In the genomic region with DNA sequence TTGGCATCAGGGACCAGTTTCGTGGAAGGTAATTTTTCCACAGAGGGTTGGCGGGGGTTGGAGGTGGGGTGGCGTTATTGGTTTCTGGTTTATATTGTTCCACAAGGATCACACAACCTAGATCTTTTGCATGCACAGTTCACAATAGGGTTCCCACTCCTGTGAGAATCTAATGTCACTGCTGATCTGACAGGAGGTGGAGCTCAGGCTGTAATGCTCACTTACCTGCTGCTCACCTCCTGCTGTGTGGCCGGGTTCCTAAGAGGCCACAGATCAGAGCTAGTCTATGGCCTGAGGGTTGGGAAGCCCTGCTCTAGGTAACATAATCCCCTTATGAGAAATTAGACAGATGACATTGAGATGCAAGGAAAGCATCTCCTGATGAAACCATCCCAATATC, we compare ENCODE assay signal across 13 cellular contexts. TPM values are rescaled to one million over a fixed set of nuclear protein-coding genes. Genes with fewer than 3 reads are reported as not detected.
DNase-seq lines count a peak whose midpoint lies in the region; ATAC-seq and TF ChIP-seq lines count a peak whose summit lies in the region.
"Had no signal": no experiment of that assay in that cellular context is flagged by ENCODE, and none has a peak within 500 bp of the region (broad histone marks: within the 10 kb centered on the region; RNA-seq: fewer than 3 reads in every experiment).

No MANE protein-coding gene starts in this region.

- H3K79me2 ChIP-seq in DND-41 (ENCODE audit: insufficient read depth, low read length) = peaks cover 42% of the 10 kb centered on the region

- CTCF ChIA-PET in WTC11 (lab: Charles Lee) = interaction anchor here (1.1 kb wide), 1 partner anchor 145 kb away, joined by 3 read pairs; no protein-coding TSS in a partner anchor

- H3K9me3 Mint-ChIP-seq in WTC11 = no peaks in the 10 kb centered on the region
- peaks cover 4 to 23% (median 9%) of the 10 kb centered on the region in 7 donors for H3K9me3 Mint-ChIP-seq in naive B cell

- H3K27ac ChIP-seq in DND-41 (ENCODE audit: low read length) = peak overlapping the region; percentile 97

- no peak overlapping the region for H3K27ac Mint-ChIP-seq in WTC11
- H3K27ac Mint-ChIP-seq in naive B cell = peak overlapping the region in 5 of 6 donors; percentile 12 to 83 (median 31)

- H3K36me3 Mint-ChIP-seq in WTC11 (no peaks in the 10 kb centered on the region), naive B cell (peaks cover 45 to 56% of the 10 kb centered on the region in 2 donors)

- H4K20me1 ChIP-seq in DND-41 (ENCODE audit: insufficient read depth, low read length) = no peaks in the 10 kb centered on the region

- POLR2A ChIA-PET in WTC11 (lab: Charles Lee) = no interaction called here

- peak overlapping the region in 1 of 2 experiments; percentile 45; a peak in 2 of 4 replicates for H3K4me3 ChIP-seq in DND-41 (ENCODE audit: low read depth in 1 of 2, low read length in 2 of 2)
- H3K4me3 ChIP-seq: GM12878, lung had no signal

- no peak for TF ChIP-seq CTCF in DND-41 (IDR thresholded peaks at IDR 0.05; ENCODE audit: borderline replicate concordance, extremely low read depth, low read length, poor library complexity, severe bottlenecking)
- no peak for TF ChIP-seq CTCF in WTC11 (IDR thresholded peaks at IDR 0.05)

- H2AFZ ChIP-seq in DND-41 (ENCODE audit: low read depth, low read length) = no peak overlapping the region

- peak overlapping the region; percentile 60 for H3K4me2 ChIP-seq in DND-41 (ENCODE audit: insufficient read depth, low read length)

- H3K4me1 ChIP-seq in DND-41 (ENCODE audit: insufficient read depth, low read length) = peaks cover 82% of the 10 kb centered on the region

- H3K27me3 Mint-ChIP-seq in WTC11 (ENCODE audit: low read depth) (no peaks in the 10 kb centered on the region), naive B cell (no peaks in the 10 kb centered on the region)

- H3K4me1 Mint-ChIP-seq in WTC11 (peaks cover 15% of the 10 kb centered on the region), naive B cell (peaks cover 17 to 23% (median 23%) of the 10 kb centered on the region in 3 donors)

- H3K36me3 ChIP-seq in DND-41 (ENCODE audit: insufficient read depth, low read length) = peaks cover 69% of the 10 kb centered on the region

- peak overlapping the region; percentile 55 for H3K9ac ChIP-seq in DND-41 (ENCODE audit: low read depth, low read length)

- intact Hi-C loops in head of caudate nucleus (cut with DNase I) = no loop called here

- H3K4me3 Mint-ChIP-seq in WTC11 (no peak overlapping the region), naive B cell (peak overlapping the region in 1 of 8 donors; percentile 45)

- ATAC-seq in DND-41 (ENCODE audit: insufficient read depth, low read depth) (peak; percentile 30), WTC11 (peak; percentile 38; the same call in 1 of the 2 replicates), naive B cell (ENCODE audit: low read depth in 2 of 2) (no peak), GM19452 (IDR thresholded peaks at IDR 0.05; ENCODE audit: unreplicated experiment) (no peak)
- ATAC-seq: GM12878 had no signal

- H3K27me3 ChIP-seq in DND-41 (ENCODE audit: insufficient read depth, low read length, poor library complexity) = no peaks in the 10 kb centered on the region

- DNase-seq in NCI-H748 (lab: John Stamatoyannopoulos, UW; ENCODE audit: unreplicated experiment) (peak; percentile 20), NCI-H748 treated with DMSO at 0.1 percent for 48 hours (lab: John Stamatoyannopoulos, UW) (no peak), DND-41 (no peak), WTC11 (ENCODE audit: low spot score) (no peak), naive B cell (no peak), AML-193 (lab: John Stamatoyannopoulos, UW) (no peak), head of caudate nucleus (no peak)
- DNase-seq: caudate nucleus, MM.1S, NCI-H526 had no signal

- no peaks in the 10 kb centered on the region for H3K9me3 ChIP-seq in DND-41 (ENCODE audit: insufficient read depth, low read length, severe bottlenecking)

TF ChIP-seq in WTC11, 78 proteins besides CTCF, POLR2A, EP300 and RAD21 (continues in another document):
- TF ChIP-seq ESRRA (CRISPR knock-in tag; IDR thresholded peaks at IDR 0.05; ENCODE audit: borderline replicate concordance) (no peak), MYBL2 (CRISPR knock-in tag; IDR thresholded peaks at IDR 0.05) (no peak), TCF7 (CRISPR knock-in tag; IDR thresholded peaks at IDR 0.05; ENCODE audit: low read depth) (no peak), EMX1 (CRISPR knock-in tag; IDR thresholded peaks at IDR 0.05) (no peak), ZNF671 (CRISPR knock-in tag; IDR thresholded peaks at IDR 0.05) (no peak), GTF2I (CRISPR knock-in tag; conservative IDR thresholded peaks at IDR 0.05) (no peak), TEAD1 (CRISPR knock-in tag; IDR thresholded peaks at IDR 0.05) (no peak), ZNF232 (CRISPR knock-in tag; IDR thresholded peaks at IDR 0.05) (no peak), ZNF121 (CRISPR knock-in tag; IDR thresholded peaks at IDR 0.05) (no peak), CREM (CRISPR knock-in tag; IDR thresholded peaks at IDR 0.05) (no peak)
- TF ChIP-seq, protein P1, sequence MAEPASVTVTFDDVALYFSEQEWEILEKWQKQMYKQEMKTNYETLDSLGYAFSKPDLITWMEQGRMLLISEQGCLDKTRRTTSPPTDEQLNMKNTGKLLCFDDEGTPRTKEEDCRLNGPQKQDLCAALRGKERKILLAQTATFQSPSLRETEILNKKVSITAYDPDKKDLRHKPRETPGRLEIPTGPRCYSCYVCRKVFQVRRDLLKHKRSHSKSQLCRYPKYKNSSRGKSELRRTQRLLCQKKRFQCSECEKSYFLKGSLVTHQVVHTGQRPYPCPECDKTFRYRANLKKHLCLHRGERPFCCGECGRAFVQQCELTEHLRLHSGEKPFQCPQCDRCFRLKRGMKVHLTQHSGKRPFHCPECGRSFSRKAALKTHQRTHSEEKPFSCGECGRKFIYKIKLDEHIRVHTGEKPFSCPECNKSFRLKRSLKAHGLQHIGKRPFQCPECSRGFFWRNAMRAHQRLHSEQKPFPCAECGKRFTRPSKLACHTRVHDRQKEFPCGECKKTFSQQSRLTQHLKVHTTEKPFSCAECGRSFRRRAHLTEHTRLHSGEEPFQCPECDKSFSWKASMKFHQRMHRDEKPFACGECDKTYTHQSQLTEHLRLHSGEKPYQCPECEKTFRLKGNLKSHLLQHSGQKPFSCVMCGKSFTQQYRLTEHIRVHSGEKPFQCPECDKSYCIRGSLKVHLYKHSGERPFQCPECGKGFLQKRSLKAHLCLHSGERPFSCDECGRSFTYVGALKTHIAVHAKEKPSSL (CRISPR knock-in tag; conservative IDR thresholded peaks at IDR 0.05) = no peak
- TF ChIP-seq, protein P2, sequence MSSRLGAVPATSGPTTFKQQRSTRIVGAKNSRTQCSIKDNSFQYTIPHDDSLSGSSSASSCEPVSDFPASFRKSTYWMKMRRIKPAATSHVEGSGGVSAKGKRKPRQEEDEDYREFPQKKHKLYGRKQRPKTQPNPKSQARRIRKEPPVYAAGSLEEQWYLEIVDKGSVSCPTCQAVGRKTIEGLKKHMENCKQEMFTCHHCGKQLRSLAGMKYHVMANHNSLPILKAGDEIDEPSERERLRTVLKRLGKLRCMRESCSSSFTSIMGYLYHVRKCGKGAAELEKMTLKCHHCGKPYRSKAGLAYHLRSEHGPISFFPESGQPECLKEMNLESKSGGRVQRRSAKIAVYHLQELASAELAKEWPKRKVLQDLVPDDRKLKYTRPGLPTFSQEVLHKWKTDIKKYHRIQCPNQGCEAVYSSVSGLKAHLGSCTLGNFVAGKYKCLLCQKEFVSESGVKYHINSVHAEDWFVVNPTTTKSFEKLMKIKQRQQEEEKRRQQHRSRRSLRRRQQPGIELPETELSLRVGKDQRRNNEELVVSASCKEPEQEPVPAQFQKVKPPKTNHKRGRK (CRISPR knock-in tag; IDR thresholded peaks at IDR 0.05; ENCODE audit: borderline replicate concordance) = no peak
- TF ChIP-seq, protein P3, sequence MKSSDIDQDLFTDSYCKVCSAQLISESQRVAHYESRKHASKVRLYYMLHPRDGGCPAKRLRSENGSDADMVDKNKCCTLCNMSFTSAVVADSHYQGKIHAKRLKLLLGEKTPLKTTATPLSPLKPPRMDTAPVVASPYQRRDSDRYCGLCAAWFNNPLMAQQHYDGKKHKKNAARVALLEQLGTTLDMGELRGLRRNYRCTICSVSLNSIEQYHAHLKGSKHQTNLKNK (CRISPR knock-in tag; IDR thresholded peaks at IDR 0.05) = no peak
- TF ChIP-seq, protein P4, sequence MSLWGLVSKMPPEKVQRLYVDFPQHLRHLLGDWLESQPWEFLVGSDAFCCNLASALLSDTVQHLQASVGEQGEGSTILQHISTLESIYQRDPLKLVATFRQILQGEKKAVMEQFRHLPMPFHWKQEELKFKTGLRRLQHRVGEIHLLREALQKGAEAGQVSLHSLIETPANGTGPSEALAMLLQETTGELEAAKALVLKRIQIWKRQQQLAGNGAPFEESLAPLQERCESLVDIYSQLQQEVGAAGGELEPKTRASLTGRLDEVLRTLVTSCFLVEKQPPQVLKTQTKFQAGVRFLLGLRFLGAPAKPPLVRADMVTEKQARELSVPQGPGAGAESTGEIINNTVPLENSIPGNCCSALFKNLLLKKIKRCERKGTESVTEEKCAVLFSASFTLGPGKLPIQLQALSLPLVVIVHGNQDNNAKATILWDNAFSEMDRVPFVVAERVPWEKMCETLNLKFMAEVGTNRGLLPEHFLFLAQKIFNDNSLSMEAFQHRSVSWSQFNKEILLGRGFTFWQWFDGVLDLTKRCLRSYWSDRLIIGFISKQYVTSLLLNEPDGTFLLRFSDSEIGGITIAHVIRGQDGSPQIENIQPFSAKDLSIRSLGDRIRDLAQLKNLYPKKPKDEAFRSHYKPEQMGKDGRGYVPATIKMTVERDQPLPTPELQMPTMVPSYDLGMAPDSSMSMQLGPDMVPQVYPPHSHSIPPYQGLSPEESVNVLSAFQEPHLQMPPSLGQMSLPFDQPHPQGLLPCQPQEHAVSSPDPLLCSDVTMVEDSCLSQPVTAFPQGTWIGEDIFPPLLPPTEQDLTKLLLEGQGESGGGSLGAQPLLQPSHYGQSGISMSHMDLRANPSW (CRISPR knock-in tag; conservative IDR thresholded peaks at IDR 0.05; ENCODE audit: low read depth) = no peak
- TF ChIP-seq, protein P5, sequence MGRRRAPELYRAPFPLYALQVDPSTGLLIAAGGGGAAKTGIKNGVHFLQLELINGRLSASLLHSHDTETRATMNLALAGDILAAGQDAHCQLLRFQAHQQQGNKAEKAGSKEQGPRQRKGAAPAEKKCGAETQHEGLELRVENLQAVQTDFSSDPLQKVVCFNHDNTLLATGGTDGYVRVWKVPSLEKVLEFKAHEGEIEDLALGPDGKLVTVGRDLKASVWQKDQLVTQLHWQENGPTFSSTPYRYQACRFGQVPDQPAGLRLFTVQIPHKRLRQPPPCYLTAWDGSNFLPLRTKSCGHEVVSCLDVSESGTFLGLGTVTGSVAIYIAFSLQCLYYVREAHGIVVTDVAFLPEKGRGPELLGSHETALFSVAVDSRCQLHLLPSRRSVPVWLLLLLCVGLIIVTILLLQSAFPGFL (CRISPR knock-in tag; IDR thresholded peaks at IDR 0.05; ENCODE audit: borderline replicate concordance) = no peak

RNA-seq across cellular contexts. Expression of a gene that starts 12.6 kb away (rescaled TPM):
- total RNA-seq in WTC11 (2021) = 0.17 to 0.25 TPM (median 0.23 TPM) in 3 replicates
- polyA plus RNA-seq in naive B cell (ENCODE audit: low read depth in 6 of 6) = 10 to 100 TPM in 2 of 6 donors, 1 to 10 TPM in 4; 2.6 to 22.4 (median 8.9) TPM

Comparison
In these comparisons a context has a peak if more than half of its experiments do, and no peak if none do; other contexts are left out.
1. ATAC-seq: peak in DND-41 (single experiment) and WTC11 (single experiment); none in naive B cell (0 of 2) and GM19452 (single experiment).